Comparison of ENCODE assay signal across 1 cellular context in the genomic region with DNA sequence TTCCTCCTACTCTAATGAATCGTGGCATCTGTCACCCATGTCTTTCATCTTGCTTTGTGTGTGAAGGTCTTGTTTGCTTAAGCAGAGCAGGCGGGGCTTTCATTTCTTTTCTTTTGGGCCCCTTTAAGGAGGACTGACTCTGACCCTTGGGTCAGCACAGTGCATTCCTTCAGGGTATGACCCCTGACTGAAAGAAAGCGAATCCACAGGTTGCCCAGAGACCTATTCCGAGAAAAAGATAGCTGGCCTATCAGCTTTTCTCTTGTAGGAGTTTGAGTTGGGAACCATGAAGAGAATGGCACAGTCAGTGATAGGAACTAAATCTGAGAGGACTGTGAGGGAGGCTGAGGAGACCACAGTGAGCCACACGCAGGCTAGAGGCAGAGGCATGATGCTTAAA.
TF ChIP-seq lines count a peak whose summit lies in the region.

No MANE protein-coding gene starts in this region.

TF ChIP-seq in HepG2, 621 proteins besides CTCF, POLR2A, EP300 and RAD21 (continued from another document):
- TF ChIP-seq, protein P1, sequence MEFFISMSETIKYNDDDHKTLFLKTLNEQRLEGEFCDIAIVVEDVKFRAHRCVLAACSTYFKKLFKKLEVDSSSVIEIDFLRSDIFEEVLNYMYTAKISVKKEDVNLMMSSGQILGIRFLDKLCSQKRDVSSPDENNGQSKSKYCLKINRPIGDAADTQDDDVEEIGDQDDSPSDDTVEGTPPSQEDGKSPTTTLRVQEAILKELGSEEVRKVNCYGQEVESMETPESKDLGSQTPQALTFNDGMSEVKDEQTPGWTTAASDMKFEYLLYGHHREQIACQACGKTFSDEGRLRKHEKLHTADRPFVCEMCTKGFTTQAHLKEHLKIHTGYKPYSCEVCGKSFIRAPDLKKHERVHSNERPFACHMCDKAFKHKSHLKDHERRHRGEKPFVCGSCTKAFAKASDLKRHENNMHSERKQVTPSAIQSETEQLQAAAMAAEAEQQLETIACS (CRISPR knock-in tag; IDR thresholded peaks at IDR 0.05) = no peak
- TF ChIP-seq CBX5 (CRISPR knock-in tag; IDR thresholded peaks at IDR 0.05; ENCODE audit: borderline replicate concordance) = no peak
- TF ChIP-seq, protein P2, sequence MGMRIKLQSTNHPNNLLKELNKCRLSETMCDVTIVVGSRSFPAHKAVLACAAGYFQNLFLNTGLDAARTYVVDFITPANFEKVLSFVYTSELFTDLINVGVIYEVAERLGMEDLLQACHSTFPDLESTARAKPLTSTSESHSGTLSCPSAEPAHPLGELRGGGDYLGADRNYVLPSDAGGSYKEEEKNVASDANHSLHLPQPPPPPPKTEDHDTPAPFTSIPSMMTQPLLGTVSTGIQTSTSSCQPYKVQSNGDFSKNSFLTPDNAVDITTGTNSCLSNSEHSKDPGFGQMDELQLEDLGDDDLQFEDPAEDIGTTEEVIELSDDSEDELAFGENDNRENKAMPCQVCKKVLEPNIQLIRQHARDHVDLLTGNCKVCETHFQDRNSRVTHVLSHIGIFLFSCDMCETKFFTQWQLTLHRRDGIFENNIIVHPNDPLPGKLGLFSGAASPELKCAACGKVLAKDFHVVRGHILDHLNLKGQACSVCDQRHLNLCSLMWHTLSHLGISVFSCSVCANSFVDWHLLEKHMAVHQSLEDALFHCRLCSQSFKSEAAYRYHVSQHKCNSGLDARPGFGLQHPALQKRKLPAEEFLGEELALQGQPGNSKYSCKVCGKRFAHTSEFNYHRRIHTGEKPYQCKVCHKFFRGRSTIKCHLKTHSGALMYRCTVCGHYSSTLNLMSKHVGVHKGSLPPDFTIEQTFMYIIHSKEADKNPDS (CRISPR knock-in tag; IDR thresholded peaks at IDR 0.05) = no peak
- no peak for TF ChIP-seq ZFP36L2 (CRISPR knock-in tag; IDR thresholded peaks at IDR 0.05)
TF ChIP-seq in HepG2: peak in this region for 0.
